In genomic region chr10:112587709-112588108, GRCh38 we compare ENCODE assay signal across 19 cellular contexts.
"Had no signal": no experiment of that assay in that cellular context is flagged by ENCODE, and none has a peak within 500 bp of the region (broad histone marks: within the 10 kb centered on the region; RNA-seq: fewer than 3 reads in every experiment).

No MANE protein-coding gene starts in this region.

- DNase-seq: activated CD4-positive, alpha-beta T cell treated with anti-CD3 and anti-CD28 coated beads, Interleukin-2, amount 10 ng/mL, durations not matched to agents 24 days and 14 days; activated CD8-positive, alpha-beta memory T cell treated with anti-CD3 and anti-CD28 coated beads, Interleukin-2, amount 50 U/mL, for 48 hours; activated CD8-positive, alpha-beta T cell treated with anti-CD3 and anti-CD28 coated beads, Interleukin-2, amount 10 ng/mL, durations not matched to agents 7 days and 5 days; activated gamma-delta T cell treated with Interleukin-2 at 50 U/mL for 16 hours; amygdala; dermis blood vessel endothelial cell; effector memory CD8-positive, alpha-beta T cell; head of caudate nucleus; immature natural killer cell; left cardiac atrium; lower lobe of right lung; midbrain; pancreas; stimulated activated naive CD4-positive, alpha-beta T cell; tibial artery; uterus had no signal

- H3K27ac ChIP-seq: lower lobe of right lung, pancreas, tibial artery, uterus had no signal

- ATAC-seq: activated CD8-positive, alpha-beta T cell treated with anti-CD3 and anti-CD28 coated beads, Interleukin-2, amount 10 ng/mL, durations not matched to agents 7 days and 5 days; effector memory CD8-positive, alpha-beta T cell; left cardiac atrium; pancreas had no signal

- H3K36me3 ChIP-seq: lower lobe of right lung, pancreas, tibial artery, uterus had no signal

- H3K4me3 ChIP-seq: lower lobe of right lung, pancreas, tibial artery, uterus had no signal

- H3K9me3 ChIP-seq: lower lobe of right lung, pancreas, tibial artery, uterus had no signal

- H3K27me3 ChIP-seq: pancreas, tibial artery, uterus had no signal

- H3K27me3 Mint-ChIP-seq: activated CD4-positive, alpha-beta T cell treated with anti-CD3 and anti-CD28 coated beads, Interleukin-2, amount 10 ng/mL, durations not matched to agents 24 days and 14 days; activated naive CD8-positive, alpha-beta T cell; effector memory CD8-positive, alpha-beta T cell had no signal

- H3K4me1 ChIP-seq: lower lobe of right lung, pancreas, uterus had no signal

- H3K9me3 Mint-ChIP-seq: activated CD4-positive, alpha-beta T cell treated with anti-CD3 and anti-CD28 coated beads, Interleukin-2, amount 10 ng/mL, durations not matched to agents 24 days and 14 days; effector memory CD8-positive, alpha-beta T cell; immature natural killer cell; T-helper 1 cell treated with Interleukin-12 subunit alpha and Interleukin-12 subunit beta and Interleukin-4 antibody, amounts not matched to agents 30 μg/mL and 1 μg/mL, for 36 hours had no signal

- H3K4me3 Mint-ChIP-seq: activated CD4-positive, alpha-beta T cell treated with anti-CD3 and anti-CD28 coated beads, Interleukin-2, amount 10 ng/mL, durations not matched to agents 24 days and 14 days; activated CD8-positive, alpha-beta T cell treated with anti-CD3 and anti-CD28 coated beads, Interleukin-2, amount 10 ng/mL, durations not matched to agents 7 days and 5 days; activated naive CD8-positive, alpha-beta T cell; effector memory CD8-positive, alpha-beta T cell; immature natural killer cell; T-helper 1 cell treated with Interleukin-12 subunit alpha and Interleukin-12 subunit beta and Interleukin-4 antibody, amounts not matched to agents 30 μg/mL and 1 μg/mL, for 36 hours had no signal

- H3K27ac Mint-ChIP-seq: activated CD4-positive, alpha-beta T cell treated with anti-CD3 and anti-CD28 coated beads, Interleukin-2, amount 10 ng/mL, durations not matched to agents 24 days and 14 days; activated CD8-positive, alpha-beta T cell treated with anti-CD3 and anti-CD28 coated beads, Interleukin-2, amount 10 ng/mL, durations not matched to agents 7 days and 5 days; activated naive CD8-positive, alpha-beta T cell; effector memory CD8-positive, alpha-beta T cell; immature natural killer cell; T-helper 1 cell treated with Interleukin-12 subunit alpha and Interleukin-12 subunit beta and Interleukin-4 antibody, amounts not matched to agents 30 μg/mL and 1 μg/mL, for 36 hours had no signal

- FAIRE-seq: frontal cortex had no signal
